ENCODE assay signal across 8 cellular contexts in the genomic region with DNA sequence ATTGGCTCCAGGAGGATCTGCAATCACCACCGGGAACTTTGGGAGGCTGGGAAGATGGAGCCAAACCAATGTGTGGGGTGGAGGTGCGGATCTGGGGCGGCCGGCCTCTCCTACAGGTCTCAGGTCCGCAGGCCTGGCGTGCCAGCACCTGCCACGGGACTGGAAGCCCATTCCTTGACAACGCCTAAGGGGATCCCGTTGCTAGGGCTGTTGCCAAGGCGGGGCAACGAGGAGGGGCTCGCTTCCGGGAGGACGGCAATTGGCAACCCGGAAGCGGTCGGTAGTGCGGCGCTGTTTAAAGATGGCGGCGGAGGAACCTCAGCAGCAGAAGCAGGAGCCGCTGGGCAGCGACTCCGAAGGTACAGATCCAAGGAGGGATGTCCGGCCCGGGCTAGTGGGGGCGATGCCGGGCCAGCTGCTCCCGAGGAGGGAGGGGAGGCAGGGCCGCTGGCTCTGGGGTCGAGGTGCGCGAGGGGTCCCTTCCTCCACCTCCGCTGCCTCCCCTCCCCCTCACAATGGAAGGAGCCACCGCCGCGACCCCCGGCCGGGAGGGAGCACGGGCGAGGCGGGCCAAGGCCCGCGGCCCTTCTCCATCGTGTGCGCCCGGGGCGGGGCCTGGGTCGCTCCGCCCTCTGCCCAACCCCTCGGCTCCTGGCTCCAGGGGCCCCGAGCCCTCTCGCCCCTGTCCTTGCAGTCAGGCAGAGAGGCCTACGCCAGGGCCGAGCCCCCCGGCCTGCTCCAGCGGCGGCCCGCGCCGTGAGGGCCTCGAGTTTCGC. TPM values are rescaled to one million over a fixed set of nuclear protein-coding genes. Genes with fewer than 3 reads are reported as not detected.
A peak's percentile ranks its signal among the peaks of the same experiment; 100 is the strongest.
DNase-seq lines count a peak whose midpoint lies in the region; ATAC-seq and TF ChIP-seq lines count a peak whose summit lies in the region.

A gene with protein sequence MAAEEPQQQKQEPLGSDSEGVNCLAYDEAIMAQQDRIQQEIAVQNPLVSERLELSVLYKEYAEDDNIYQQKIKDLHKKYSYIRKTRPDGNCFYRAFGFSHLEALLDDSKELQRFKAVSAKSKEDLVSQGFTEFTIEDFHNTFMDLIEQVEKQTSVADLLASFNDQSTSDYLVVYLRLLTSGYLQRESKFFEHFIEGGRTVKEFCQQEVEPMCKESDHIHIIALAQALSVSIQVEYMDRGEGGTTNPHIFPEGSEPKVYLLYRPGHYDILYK (plus strand): TSS at position 283 of the 776 bp plus-strand sequence. CDS start 19 bp downstream, at position 302.

- peak within 1 kb of the TSS; percentile 97 for H3K27ac Mint-ChIP-seq in activated CD4-positive, alpha-beta T cell treated with anti-CD3 and anti-CD28 coated beads, Interleukin-2, amount 10 ng/mL, durations not matched to agents 24 days and 14 days

- H3K4me3 ChIP-seq in coronary artery, result peak within 1 kb of the TSS; percentile 88

- H3K27ac ChIP-seq in coronary artery, result peak within 1 kb of the TSS; percentile 73 to 90

- no peaks in the 10 kb centered on the region for H3K9me3 Mint-ChIP-seq in activated CD4-positive, alpha-beta T cell treated with anti-CD3 and anti-CD28 coated beads, Interleukin-2, amount 10 ng/mL, durations not matched to agents 24 days and 14 days

- DNase-seq in AG20443 (ENCODE audit: low spot score), result peak; percentile 96
- peak; percentile 77 for DNase-seq in NCI-H524 treated with DMSO at 0.1 percent for 48 hours (lab: John Stamatoyannopoulos, UW)
- DNase-seq in activated CD4-positive, alpha-beta T cell treated with anti-CD3 and anti-CD28 coated beads, Interleukin-2, amount 10 ng/mL, durations not matched to agents 24 days and 14 days, result peak; percentile 97
- DNase-seq in coronary artery (ENCODE audit: low spot score), result peak; percentile 94
- peak; percentile 94 to 96 for DNase-seq in left colon
- DNase-seq in stimulated activated CD4-positive, alpha-beta T cell treated with anti-CD3 and anti-CD28 coated beads, Interleukin-1b, Interleukin-23, amount 100 ng/mL, for 48 hours, result peak; percentile 90

- peaks cover 25% of the 10 kb centered on the region for H3K36me3 Mint-ChIP-seq in activated CD4-positive, alpha-beta T cell treated with anti-CD3 and anti-CD28 coated beads, Interleukin-2, amount 10 ng/mL, durations not matched to agents 24 days and 14 days (ENCODE audit: low read depth)

- intact Hi-C loops in activated CD4-positive, alpha-beta T cell treated with anti-CD3 and anti-CD28 coated beads, Interleukin-2, amount 10 ng/mL, durations not matched to agents 24 days and 14 days (cut with micrococcal nuclease), result loop anchor here (1.0 to 5.0 kb wide), 3 partner anchors 12 to 149 kb away; a partner anchor contains a TSS
- intact Hi-C loops in left colon (cut with DNase I, micrococcal nuclease), result no loop called here

- H3K27me3 Mint-ChIP-seq in activated CD4-positive, alpha-beta T cell treated with anti-CD3 and anti-CD28 coated beads, Interleukin-2, amount 10 ng/mL, durations not matched to agents 24 days and 14 days, result no peaks in the 10 kb centered on the region

- H3K4me3 Mint-ChIP-seq in activated CD4-positive, alpha-beta T cell treated with anti-CD3 and anti-CD28 coated beads, Interleukin-2, amount 10 ng/mL, durations not matched to agents 24 days and 14 days, result peak within 1 kb of the TSS; percentile 99

- no peak for TF ChIP-seq CTCF in coronary artery (IDR thresholded peaks at IDR 0.05)

- ATAC-seq in HG03442 (IDR thresholded peaks at IDR 0.05; ENCODE audit: unreplicated experiment) (peak; percentile 69), left colon (peak; percentile 95)

- peak; percentile 82 for TF ChIP-seq POLR2A in GM19193 (IDR thresholded peaks at IDR 0.05; ENCODE audit: extremely low read depth, insufficient read depth, insufficient read length)

- H3K4me1 Mint-ChIP-seq in activated CD4-positive, alpha-beta T cell treated with anti-CD3 and anti-CD28 coated beads, Interleukin-2, amount 10 ng/mL, durations not matched to agents 24 days and 14 days, result peaks cover 29% of the 10 kb centered on the region

RNA-seq across cellular contexts. Expression of the gene that starts here (rescaled TPM):
- 105 and 115 TPM in 2 replicates for total RNA-seq in activated CD4-positive, alpha-beta T cell treated with anti-CD3 and anti-CD28 coated beads, Interleukin-2, amount 10 ng/mL, durations not matched to agents 24 days and 14 days
- total RNA-seq in left colon, result 10 to 100 TPM; 67.7 to 79.7 TPM

Comparison
In these comparisons a context has a peak if more than half of its experiments do, and no peak if none do; other contexts are left out.
1. Peak in every context shown above with its lines: DNase-seq, ATAC-seq, H3K4me3 ChIP-seq and H3K27ac ChIP-seq.